Comparison of ENCODE assay signal across 34 cellular contexts in genomic region chrX:22004866-22005265, GRCh38.
"Had no signal": no experiment of that assay in that cellular context is flagged by ENCODE, and none has a peak within 500 bp of the region (broad histone marks: within the 10 kb centered on the region; RNA-seq: fewer than 3 reads in every experiment).

No MANE protein-coding gene starts in this region.

- H3K9me3 Mint-ChIP-seq: activated CD4-positive, alpha-beta memory T cell treated with anti-CD3 and anti-CD28 coated beads, Interleukin-2, amount 10 ng/mL, durations not matched to agents 7 days and 5 days; activated CD4-positive, alpha-beta T cell treated with anti-CD3 and anti-CD28 coated beads, Interleukin-2, amount 10 ng/mL, durations not matched to agents 7 days and 5 days; activated naive CD4-positive, alpha-beta T cell treated with anti-CD3 and anti-CD28 coated beads, Interleukin-2, amount 10 ng/mL, durations not matched to agents 7 days and 5 days; activated naive CD4-positive, alpha-beta T cell treated with anti-CD3 and anti-CD28 coated beads, Interleukin-2, amount 50 U/mL, for 24 hours; activated naive CD8-positive, alpha-beta T cell treated with anti-CD3 and anti-CD28 coated beads, Interleukin-2, amount 10 ng/mL, durations not matched to agents 7 days and 5 days; activated naive CD8-positive, alpha-beta T cell treated with anti-CD3 and anti-CD28 coated beads, Interleukin-2, amount 50 U/mL, for 24 hours; activated T-helper 2 cell treated with anti-CD3 and anti-CD28 coated beads, Interferon-gamma antibody, Interleukin-2, Interleukin-4, amounts not matched to agents 10 μg/mL and 5 μg/mL and 100 μg/mL, durations not matched to agents 14 hours and 24 hours and 36 hours; T-helper 2 cell treated with Interferon-gamma antibody and Interleukin-4, amounts not matched to agents 5 μg/mL and 100 μg/mL, for 36 hours; WTC11 had no signal

- H3K4me3 Mint-ChIP-seq: activated CD4-positive, alpha-beta memory T cell treated with anti-CD3 and anti-CD28 coated beads, Interleukin-2, amount 10 ng/mL, durations not matched to agents 7 days and 5 days; activated CD4-positive, alpha-beta T cell treated with anti-CD3 and anti-CD28 coated beads for 36 hours; activated CD4-positive, alpha-beta T cell treated with anti-CD3 and anti-CD28 coated beads, Interleukin-2, amount 10 ng/mL, durations not matched to agents 7 days and 5 days; activated CD8-positive, alpha-beta memory T cell treated with anti-CD3 and anti-CD28 coated beads, Interleukin-2, amount 10 ng/mL, durations not matched to agents 7 days and 5 days; activated naive CD4-positive, alpha-beta T cell treated with anti-CD3 and anti-CD28 coated beads, Interleukin-2, amount 10 ng/mL, durations not matched to agents 7 days and 5 days; activated naive CD4-positive, alpha-beta T cell treated with anti-CD3 and anti-CD28 coated beads, Interleukin-2, amount 50 U/mL, for 24 hours; activated naive CD8-positive, alpha-beta T cell; activated naive CD8-positive, alpha-beta T cell treated with anti-CD3 and anti-CD28 coated beads, Interleukin-2, amount 10 ng/mL, durations not matched to agents 7 days and 5 days; activated naive CD8-positive, alpha-beta T cell treated with anti-CD3 and anti-CD28 coated beads, Interleukin-2, amount 50 U/mL, for 24 hours; activated T-cell treated with anti-CD3 and anti-CD28 coated beads, Interleukin-2, amount 50 U/mL, for 24 hours; brain; T-cell; T-helper 1 cell treated with Interleukin-12 subunit alpha and Interleukin-12 subunit beta and Interleukin-4 antibody, amounts not matched to agents 30 μg/mL and 1 μg/mL, for 36 hours; T-helper 2 cell treated with Interferon-gamma antibody and Interleukin-4, amounts not matched to agents 5 μg/mL and 100 μg/mL, for 36 hours; WTC11 had no signal

- DNase-seq: activated CD4-positive, alpha-beta memory T cell treated with anti-CD3 and anti-CD28 coated beads, Interleukin-2, amount 10 ng/mL, durations not matched to agents 7 days and 5 days; activated CD4-positive, alpha-beta T cell treated with anti-CD3 and anti-CD28 coated beads for 1 hour; activated CD4-positive, alpha-beta T cell treated with anti-CD3 and anti-CD28 coated beads for 36 hours; activated CD4-positive, alpha-beta T cell treated with anti-CD3 and anti-CD28 coated beads for 48 hours; activated CD4-positive, alpha-beta T cell treated with anti-CD3 and anti-CD28 coated beads, Interleukin-2, amount 10 ng/mL, durations not matched to agents 7 days and 5 days; activated CD4-positive, alpha-beta T cell treated with anti-CD3 and anti-CD28 coated beads, Interleukin-2, amount 50 U/mL, for 48 hours; activated CD4-positive, CD25-positive, alpha-beta regulatory T cell; activated CD8-positive, alpha-beta memory T cell treated with anti-CD3 and anti-CD28 coated beads for 24 hours; activated CD8-positive, alpha-beta memory T cell treated with anti-CD3 and anti-CD28 coated beads, Interleukin-2, amount 10 ng/mL, durations not matched to agents 7 days and 5 days; activated CD8-positive, alpha-beta memory T cell treated with anti-CD3 and anti-CD28 coated beads, Interleukin-2, amount 50 U/mL, for 48 hours; activated effector memory CD4-positive, alpha-beta T cell treated with Interleukin-2 at 50 U/mL for 16 hours; activated gamma-delta T cell; activated naive CD4-positive, alpha-beta T cell treated with anti-CD3 and anti-CD28 coated beads, Interleukin-2, amount 10 ng/mL, durations not matched to agents 7 days and 5 days; activated naive CD4-positive, alpha-beta T cell treated with Interleukin-2 at 50 U/mL for 16 hours; activated naive CD8-positive, alpha-beta T cell treated with anti-CD3 and anti-CD28 coated beads, Interleukin-2, amount 10 ng/mL, durations not matched to agents 7 days and 5 days; activated naive CD8-positive, alpha-beta T cell treated with anti-CD3 and anti-CD28 coated beads, Interleukin-2, amount 50 U/mL, for 24 hours; activated T-cell treated with anti-CD3 and anti-CD28 coated beads, Interleukin-2, amount 50 U/mL, for 24 hours; activated T-cell treated with anti-CD3 and anti-CD28 coated beads, Interleukin-2, amount 50 U/mL, for 48 hours; amygdala; anterior cingulate cortex; central memory CD4-positive, alpha-beta T cell; T-helper 2 cell; T-helper 9 cell; WERI-Rb-1 had no signal

- H3K4me1 ChIP-seq: ascending aorta had no signal

- H3K9me3 ChIP-seq: ascending aorta had no signal

- H3K4me1 Mint-ChIP-seq: activated CD4-positive, alpha-beta memory T cell treated with anti-CD3 and anti-CD28 coated beads, Interleukin-2, amount 10 ng/mL, durations not matched to agents 7 days and 5 days; activated CD4-positive, alpha-beta T cell treated with anti-CD3 and anti-CD28 coated beads for 36 hours; activated CD4-positive, alpha-beta T cell treated with anti-CD3 and anti-CD28 coated beads, Interleukin-2, amount 10 ng/mL, durations not matched to agents 7 days and 5 days; activated CD8-positive, alpha-beta memory T cell treated with anti-CD3 and anti-CD28 coated beads, Interleukin-2, amount 10 ng/mL, durations not matched to agents 7 days and 5 days; activated naive CD4-positive, alpha-beta T cell treated with anti-CD3 and anti-CD28 coated beads, Interleukin-2, amount 10 ng/mL, durations not matched to agents 7 days and 5 days; activated naive CD4-positive, alpha-beta T cell treated with anti-CD3 and anti-CD28 coated beads, Interleukin-2, amount 50 U/mL, for 24 hours; brain had no signal

- H3K4me3 ChIP-seq: ascending aorta had no signal

- H3K27me3 ChIP-seq: ascending aorta had no signal

- H3K36me3 ChIP-seq: WERI-Rb-1 had no signal

- ATAC-seq: activated CD4-positive, alpha-beta T cell treated with anti-CD3 and anti-CD28 coated beads for 36 hours; activated CD4-positive, CD25-positive, alpha-beta regulatory T cell treated with anti-CD3 and anti-CD28 coated beads, Interleukin-2, amount 50 U/mL, for 24 hours; activated CD8-positive, alpha-beta memory T cell treated with anti-CD3 and anti-CD28 coated beads, Interleukin-2, amount 10 ng/mL, durations not matched to agents 7 days and 5 days; activated naive CD8-positive, alpha-beta T cell treated with anti-CD3 and anti-CD28 coated beads, Interleukin-2, amount 50 U/mL, for 24 hours; T-cell; WTC11 had no signal

- H3K27ac ChIP-seq: ascending aorta, WERI-Rb-1 had no signal

- H3K27ac Mint-ChIP-seq: activated CD4-positive, alpha-beta memory T cell treated with anti-CD3 and anti-CD28 coated beads, Interleukin-2, amount 10 ng/mL, durations not matched to agents 7 days and 5 days; activated CD4-positive, alpha-beta T cell treated with anti-CD3 and anti-CD28 coated beads for 36 hours; activated CD8-positive, alpha-beta memory T cell treated with anti-CD3 and anti-CD28 coated beads, Interleukin-2, amount 10 ng/mL, durations not matched to agents 7 days and 5 days; activated naive CD4-positive, alpha-beta T cell treated with anti-CD3 and anti-CD28 coated beads, Interleukin-2, amount 10 ng/mL, durations not matched to agents 7 days and 5 days; activated naive CD4-positive, alpha-beta T cell treated with anti-CD3 and anti-CD28 coated beads, Interleukin-2, amount 50 U/mL, for 24 hours; activated naive CD8-positive, alpha-beta T cell treated with anti-CD3 and anti-CD28 coated beads, Interleukin-2, amount 10 ng/mL, durations not matched to agents 7 days and 5 days; activated naive CD8-positive, alpha-beta T cell treated with anti-CD3 and anti-CD28 coated beads, Interleukin-2, amount 50 U/mL, for 24 hours; activated T-cell treated with anti-CD3 and anti-CD28 coated beads, Interleukin-2, amount 50 U/mL, for 24 hours; activated T-helper 2 cell treated with anti-CD3 and anti-CD28 coated beads, Interferon-gamma antibody, Interleukin-2, Interleukin-4, amounts not matched to agents 10 μg/mL and 5 μg/mL and 100 μg/mL, durations not matched to agents 14 hours and 24 hours and 36 hours; brain; T-cell; T-helper 1 cell treated with Interleukin-12 subunit alpha and Interleukin-12 subunit beta and Interleukin-4 antibody, amounts not matched to agents 30 μg/mL and 1 μg/mL, for 36 hours; T-helper 2 cell treated with Interferon-gamma antibody and Interleukin-4, amounts not matched to agents 5 μg/mL and 100 μg/mL, for 36 hours; WTC11 had no signal

- H3K27me3 Mint-ChIP-seq: activated CD4-positive, alpha-beta memory T cell treated with anti-CD3 and anti-CD28 coated beads, Interleukin-2, amount 10 ng/mL, durations not matched to agents 7 days and 5 days; activated CD4-positive, alpha-beta T cell treated with anti-CD3 and anti-CD28 coated beads for 36 hours; activated CD4-positive, alpha-beta T cell treated with anti-CD3 and anti-CD28 coated beads, Interleukin-2, amount 10 ng/mL, durations not matched to agents 7 days and 5 days; activated CD8-positive, alpha-beta memory T cell treated with anti-CD3 and anti-CD28 coated beads, Interleukin-2, amount 10 ng/mL, durations not matched to agents 7 days and 5 days; activated naive CD4-positive, alpha-beta T cell treated with anti-CD3 and anti-CD28 coated beads, Interleukin-2, amount 10 ng/mL, durations not matched to agents 7 days and 5 days; activated naive CD4-positive, alpha-beta T cell treated with anti-CD3 and anti-CD28 coated beads, Interleukin-2, amount 50 U/mL, for 24 hours; activated naive CD8-positive, alpha-beta T cell; activated naive CD8-positive, alpha-beta T cell treated with anti-CD3 and anti-CD28 coated beads, Interleukin-2, amount 10 ng/mL, durations not matched to agents 7 days and 5 days; activated naive CD8-positive, alpha-beta T cell treated with anti-CD3 and anti-CD28 coated beads, Interleukin-2, amount 50 U/mL, for 24 hours; brain had no signal
